In the genomic region with DNA sequence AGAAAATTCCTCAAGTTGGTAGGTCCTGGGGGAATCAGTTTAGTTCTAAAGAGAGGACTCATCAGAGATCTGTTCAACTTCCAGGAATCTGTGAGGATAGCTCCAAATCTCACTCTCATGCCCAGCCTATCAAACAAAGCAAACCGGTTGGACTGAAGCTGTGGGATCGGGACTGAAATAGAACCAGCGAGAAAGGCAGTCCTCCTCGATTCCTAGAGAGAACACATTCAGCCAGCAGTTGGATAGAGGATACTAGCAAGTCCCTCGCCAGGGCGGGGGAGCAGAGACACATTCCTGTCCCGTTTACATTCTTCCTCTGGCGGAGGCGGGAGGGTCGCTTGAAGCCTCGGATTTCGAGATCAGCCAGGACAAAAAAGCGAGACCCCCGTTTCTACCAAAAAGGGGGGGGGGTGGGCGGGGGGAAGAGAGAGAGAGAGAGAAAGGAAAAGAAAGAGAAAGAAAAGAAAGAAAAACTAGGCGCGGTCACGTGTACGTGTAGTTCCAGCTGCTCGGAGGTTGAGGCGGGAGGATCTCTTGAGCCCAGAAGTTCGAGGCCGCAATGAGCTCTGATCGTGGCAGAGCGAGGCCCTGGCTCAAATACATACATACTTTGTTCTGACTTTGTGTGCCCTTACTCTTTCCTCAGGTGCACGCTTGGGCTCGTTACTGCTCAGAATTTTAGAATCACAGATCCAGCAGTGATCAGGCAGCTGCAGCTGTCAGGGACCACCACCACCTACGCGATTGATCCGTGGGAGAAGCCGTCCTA, we compare ENCODE assay signal across 8 cellular contexts. TPM values are rescaled to one million over a fixed set of nuclear protein-coding genes. Genes with fewer than 3 reads are reported as not detected.
DNase-seq lines count a peak whose midpoint lies in the region; ATAC-seq, FAIRE-seq and TF ChIP-seq lines count a peak whose summit lies in the region.

No MANE protein-coding gene starts in this region.

- H3K9ac ChIP-seq in K562 (ENCODE audit: insufficient read depth in 1 of 2, low read depth in 2 of 2, low read length in 2 of 2) (no peak overlapping the region), parathyroid adenoma (no peak overlapping the region)

- no peak overlapping the region for H3K4me2 ChIP-seq in K562 (ENCODE audit: insufficient read depth, low read length)
- peak overlapping the region; percentile 81 for H3K4me2 ChIP-seq in parathyroid adenoma (ENCODE audit: low read length)

- TF ChIP-seq EP300 in K562 (IDR thresholded peaks at IDR 0.05; ENCODE audit: low read length) = no peak

- FAIRE-seq in K562 (lab: Jason Lieb, UNC) = no peak

- no peaks in the 10 kb centered on the region for H3K79me2 ChIP-seq in K562 (ENCODE audit: control insufficient read depth, insufficient read depth, low read length)
- H3K79me2 ChIP-seq in parathyroid adenoma = no peaks in the 10 kb centered on the region

- in situ Hi-C loops in K562 (cut with MboI) = no loop called here

- H3K27me3 ChIP-seq in BE2C = no peaks in the 10 kb centered on the region; the same call in none of the 2 replicates
- no peaks in the 10 kb centered on the region for H3K27me3 ChIP-seq in K562 (ENCODE audit: control insufficient read depth in 2 of 2, insufficient read depth in 2 of 2, low read length in 2 of 2)
- no peaks in the 10 kb centered on the region for H3K27me3 ChIP-seq in right cardiac atrium (ENCODE audit: control insufficient read depth, insufficient read depth)
- H3K27me3 ChIP-seq in parathyroid adenoma (ENCODE audit: control insufficient read depth, insufficient read depth, low read length) = no peaks in the 10 kb centered on the region

- TF ChIP-seq CTCF in BE2C (IDR thresholded peaks at IDR 0.05; ENCODE audit: low read depth, low read length) (no peak), K562 (IDR thresholded peaks at IDR 0.05 in 2 of 3, conservative IDR thresholded peaks at IDR 0.05 in 1 of 3; ENCODE audit: insufficient read depth in 2 of 3, low read depth in 1 of 3, low read length in 3 of 3) (no peak), parathyroid adenoma (IDR thresholded peaks at IDR 0.05) (no peak)

- no peaks in the 10 kb centered on the region for H3K36me3 ChIP-seq in BE2C
- no peaks in the 10 kb centered on the region for H3K36me3 ChIP-seq in K562 (ENCODE audit: control insufficient read depth, insufficient read depth, low read length)
- no peaks in the 10 kb centered on the region for H3K36me3 ChIP-seq in parathyroid adenoma (ENCODE audit: control insufficient read depth, insufficient read depth, low read length)

- H3K9me3 ChIP-seq in BE2C (no peaks in the 10 kb centered on the region), K562 (replicated peaks; ENCODE audit: control insufficient read depth, insufficient read depth, low read depth, low read length) (no peaks in the 10 kb centered on the region; the same call in none of the 2 replicates), right cardiac atrium (ENCODE audit: control insufficient read depth, low read length) (no peaks in the 10 kb centered on the region), parathyroid adenoma (ENCODE audit: control insufficient read depth, low read length) (no peaks in the 10 kb centered on the region)

- no TSS peak for BruUV-seq in K562 (replicated peaks; lab: Mats Ljungman, UMichigan)

- DNase-seq in BE2C (peak; percentile 90), HS-27A (ENCODE audit: low read depth) (peak; percentile 79), NOMO-1 (lab: John Stamatoyannopoulos, UW; ENCODE audit: unreplicated experiment in 2 of 2) (peak; percentile 3 to 40), K562 (ENCODE audit: extremely low read depth in 1 of 4, low spot score in 3 of 4) (peak in 2 of 4 experiments; percentile 32 to 47), right cardiac atrium (peak; percentile 85 to 93 (median 90)), T-helper 9 cell (no peak)

- H3K4me3 ChIP-seq in BE2C (ENCODE audit: low read depth, low read length) (peak overlapping the region; percentile 58), K562 (no peak overlapping the region), right cardiac atrium (ENCODE audit: low read length) (peak overlapping the region; percentile 77), parathyroid adenoma (ENCODE audit: low read depth, low read length) (peak overlapping the region; percentile 48)

- H3K4me1 ChIP-seq in BE2C (no peaks in the 10 kb centered on the region), K562 (replicated peaks in 1 of 2; ENCODE audit: control insufficient read depth in 2 of 2, insufficient read depth in 2 of 2, low read length in 2 of 2) (peaks cover 0 to 10% of the 10 kb centered on the region in 2 experiments; a peak in 3 of 5 replicates), right cardiac atrium (ENCODE audit: control insufficient read depth, insufficient read depth, low read length) (peaks cover 1% of the 10 kb centered on the region), parathyroid adenoma (no peaks in the 10 kb centered on the region)

- POLR2A ChIA-PET in K562 (lab: Yijun Ruan, JAX) = interaction anchor here (0.6 to 3.6 kb wide), 3 partner anchors 11 to 91 kb away, joined by 3 to 17 read pairs (median 7); a partner anchor contains a TSS

- H4K20me1 ChIP-seq in K562 (replicated peaks; ENCODE audit: control insufficient read depth, insufficient read depth, low read length) = no peaks in the 10 kb centered on the region

- no peak for TF ChIP-seq POLR2A in K562 (conservative IDR thresholded peaks at IDR 0.05)

- ATAC-seq in K562 = no peak
- peak; percentile 86 to 87 for ATAC-seq in right cardiac atrium
- ATAC-seq in GM18520 (IDR thresholded peaks at IDR 0.05; ENCODE audit: unreplicated experiment) = no peak

- TF ChIP-seq RAD21 in K562 (CRISPR knock-in tag; conservative IDR thresholded peaks at IDR 0.05 in 1 of 2, IDR thresholded peaks at IDR 0.05 in 1 of 2) = no peak

- 76% methylated on average over 25 of the region's 31 CpGs for WGBS in K562 (ENCODE audit: insufficient coverage, low coverage, missing lambda C conversion rate)
- WGBS in right cardiac atrium = 10% methylated on average over 31 of the region's 31 CpGs

- H2AFZ ChIP-seq in K562 (ENCODE audit: low read depth, low read length) (peak overlapping the region; percentile 29; the same call in 1 of the 2 replicates), parathyroid adenoma (peak overlapping the region; percentile 89)

- no peaks in the 10 kb centered on the region for H3K9me1 ChIP-seq in K562 (ENCODE audit: control insufficient read depth, insufficient read depth, low read length)

- H3K27ac ChIP-seq in K562 (ENCODE audit: extremely low read depth, low read depth, low read length) (no peak overlapping the region), right cardiac atrium (ENCODE audit: low read length) (peak overlapping the region; percentile 70), parathyroid adenoma (peak overlapping the region; percentile 83)

- CTCF ChIA-PET in K562 (lab: Yijun Ruan, JAX; ENCODE audit: low intra/inter-chr PET ratio) = no interaction called here

- intact Hi-C loops in K562 (cut with micrococcal nuclease) = loop anchor here (10.0 kb wide), 1 partner anchor 301 kb away; no protein-coding TSS in a partner anchor
- intact Hi-C loops in right cardiac atrium (cut with DNase I) = loop anchor here in 1 of 4 donors (5.0 to 10.0 kb wide), 2 partner anchors 63 to 101 kb away; a partner anchor contains a TSS

TF ChIP-seq in K562, 482 proteins besides CTCF, POLR2A, EP300 and RAD21 (continues in another document):
- TF ChIP-seq SP2 (IDR thresholded peaks at IDR 0.05; ENCODE audit: extremely low read depth, low read depth, low read length, poor library complexity, severe bottlenecking) = peak; percentile 75

RNA-seq across cellular contexts. Expression of a gene that starts 19.5 kb away (rescaled TPM):
- not detected for polyA plus RNA-seq in BE2C (2012; ENCODE audit: insufficient read depth, insufficient read length, low read depth)
- 7.3 and 15.9 TPM in 2 replicates for total RNA-seq in K562 (2011; cell fraction: chromatin; rRNA removed; ENCODE audit: low replicate concordance)
- 5.4 and 5.5 TPM in 2 replicates for total RNA-seq in K562 (2011; cell fraction: nucleolus; rRNA removed)
- 6.9 and 7.6 TPM in 2 replicates for total RNA-seq in K562 (2011; cell fraction: nucleoplasm; rRNA removed)
- 5.6 and 6.3 TPM in 2 replicates for total RNA-seq in K562 (2014; rRNA removed)
- total RNA-seq in K562 (2014; rRNA removed; fragmentation: Illumina TruSeq; extraction: Trizol) = 8.3 and 9.5 TPM in 2 replicates
- total RNA-seq in K562 (2015; rRNA removed; fragmentation: Illumina TruSeq; extraction: Trizol) = 7.4 and 8.2 TPM in 2 replicates
- total RNA-seq in K562 (2021) = 6.5 and 7.5 TPM in 2 replicates
- 7.5 and 9.3 TPM in 2 replicates for polyA plus RNA-seq in K562 (2011; rRNA removed)
- polyA plus RNA-seq in K562 (2011; cell fraction: cytosol; rRNA removed) = 1.7 and 3.6 TPM in 2 replicates
- polyA plus RNA-seq in K562 (2011; cell fraction: nucleus; rRNA removed) = 17.8 and 23.0 TPM in 2 replicates
- 4.8 and 9.8 TPM in 2 replicates for polyA plus RNA-seq in K562 (2012)
- 6.5 and 7.5 TPM in 2 replicates for polyA plus RNA-seq in K562 (2014; fragmentation: Illumina TruSeq; extraction: Trizol)
- 10 to 100 TPM in 1 of 2 experiments, 1 to 10 TPM in 1; 5.1 to 10.0 TPM for polyA plus RNA-seq in K562 (2014; fragmentation: Nextera tagmentation; extraction: Ambion mirVana)
- polyA plus RNA-seq in K562 (2014; rRNA removed) = 7.5 and 8.3 TPM in 2 replicates
- 7.8 and 11.1 TPM in 2 replicates for polyA minus RNA-seq in K562 (2011; rRNA and poly(A)+ RNA removed)
- polyA minus RNA-seq in K562 (2011; cell fraction: cytosol; rRNA and poly(A)+ RNA removed) = 2.1 and 2.3 TPM in 2 replicates
- 3.1 and 7.7 TPM in 2 replicates for polyA minus RNA-seq in K562 (2011; cell fraction: nucleus; rRNA and poly(A)+ RNA removed)
- total RNA-seq in right cardiac atrium = under 1 TPM; 0.36 to 0.62 (median 0.51) TPM
- polyA plus RNA-seq in right cardiac atrium = 0.63 TPM

RNA-seq across cellular contexts. Expression of a gene that starts 59.4 kb away (rescaled TPM):
- polyA plus RNA-seq in BE2C (2012; ENCODE audit: insufficient read depth, insufficient read length, low read depth) = not detected
- total RNA-seq in K562 (2011; cell fraction: chromatin; rRNA removed; ENCODE audit: low replicate concordance) = not detected in 2 replicates
- not detected in 2 replicates for total RNA-seq in K562 (2011; cell fraction: nucleolus; rRNA removed)
- total RNA-seq in K562 (2011; cell fraction: nucleoplasm; rRNA removed) = not detected in 2 replicates
- total RNA-seq in K562 (2014; rRNA removed) (not detected in 2 replicates), K562 (2014; rRNA removed; fragmentation: Illumina TruSeq; extraction: Trizol) (not detected in 2 replicates), K562 (2015; rRNA removed; fragmentation: Illumina TruSeq; extraction: Trizol) (not detected in 2 replicates), K562 (2021) (not detected in 2 replicates), right cardiac atrium (not detected)
- polyA plus RNA-seq in K562 (2011; rRNA removed) (not detected in 2 replicates), K562 (2014; fragmentation: Illumina TruSeq; extraction: Trizol) (not detected in 2 replicates), K562 (2014; fragmentation: Nextera tagmentation; extraction: Ambion mirVana) (not detected), K562 (2014; rRNA removed) (not detected in 2 replicates), right cardiac atrium (not detected)
- polyA plus RNA-seq in K562 (2011; cell fraction: cytosol; rRNA removed) = not detected in 2 replicates
- not detected in 2 replicates for polyA plus RNA-seq in K562 (2011; cell fraction: nucleus; rRNA removed)
- not detected in 2 replicates for polyA plus RNA-seq in K562 (2012)
- polyA minus RNA-seq in K562 (2011; rRNA and poly(A)+ RNA removed) = not detected in 2 replicates
- polyA minus RNA-seq in K562 (2011; cell fraction: cytosol; rRNA and poly(A)+ RNA removed) = not detected in 2 replicates
- polyA minus RNA-seq in K562 (2011; cell fraction: nucleus; rRNA and poly(A)+ RNA removed) = not detected in 2 replicates

Comparison
In these comparisons a context has a peak if more than half of its experiments do, and no peak if none do; other contexts are left out.
1. ATAC-seq: peak in right cardiac atrium (2 of 2); none in K562 (single experiment) and GM18520 (single experiment).